34 cellular contexts compared by ENCODE assay signal in genomic region chrX:118893923-118894322, GRCh38.
"Had no signal": no experiment of that assay in that cellular context is flagged by ENCODE, and none has a peak within 500 bp of the region (broad histone marks: within the 10 kb centered on the region; RNA-seq: fewer than 3 reads in every experiment).

No MANE protein-coding gene starts in this region.

- H3K4me3 ChIP-seq: adrenal gland, ascending aorta, body of pancreas, breast epithelium, cardiac muscle cell had no signal

- ATAC-seq: activated naive CD4-positive, alpha-beta T cell treated with anti-CD3 and anti-CD28 coated beads, Interleukin-2, amount 50 U/mL, for 72 hours; activated naive CD8-positive, alpha-beta T cell treated with anti-CD3 and anti-CD28 coated beads, Interleukin-2, amount 50 U/mL, for 24 hours; activated T-cell treated with anti-CD3 and anti-CD28 coated beads, Interleukin-2, amount 50 U/mL, for 4 hours; activated T-cell treated with anti-CD3 and anti-CD28 coated beads, Interleukin-2, amount 50 U/mL, for 72 hours; activated T-helper 17 cell treated with anti-CD3 and anti-CD28 coated beads, Interleukin-2, amount 50 U/mL, for 72 hours; body of pancreas had no signal

- H3K27ac ChIP-seq: adrenal gland, ascending aorta, body of pancreas, brain microvascular endothelial cell, breast epithelium, cardiac muscle cell had no signal

- DNase-seq: activated effector memory CD4-positive, alpha-beta T cell treated with anti-CD3 and anti-CD28 coated beads, Interleukin-2, amount 50 U/mL, for 16 hours; activated effector memory CD4-positive, alpha-beta T cell treated with Interleukin-2 at 50 U/mL for 16 hours; activated gamma-delta T cell; activated gamma-delta T cell treated with Interleukin-2 at 50 U/mL for 16 hours; activated naive CD4-positive, alpha-beta T cell; activated naive CD4-positive, alpha-beta T cell treated with anti-CD3 and anti-CD28 coated beads for 36 hours; activated naive CD4-positive, alpha-beta T cell treated with anti-CD3 and anti-CD28 coated beads, Interleukin-2, amount 10 ng/mL, durations not matched to agents 7 days and 5 days; activated naive CD4-positive, alpha-beta T cell treated with anti-CD3 and anti-CD28 coated beads, Interleukin-2, amount 50 U/mL, for 16 hours; activated naive CD4-positive, alpha-beta T cell treated with Interleukin-2 at 50 U/mL for 16 hours; activated naive CD8-positive, alpha-beta T cell treated with anti-CD3 and anti-CD28 coated beads for 36 hours; activated naive CD8-positive, alpha-beta T cell treated with anti-CD3 and anti-CD28 coated beads, Interleukin-2, amount 10 ng/mL, durations not matched to agents 7 days and 5 days; activated naive CD8-positive, alpha-beta T cell treated with anti-CD3 and anti-CD28 coated beads, Interleukin-2, amount 50 U/mL, for 24 hours; activated T-cell treated with anti-CD3 and anti-CD28 coated beads, Interleukin-2, amount 50 U/mL, for 1 hour; activated T-cell treated with anti-CD3 and anti-CD28 coated beads, Interleukin-2, amount 50 U/mL, for 24 hours; activated T-cell treated with anti-CD3 and anti-CD28 coated beads, Interleukin-2, amount 50 U/mL, for 4 hours; activated T-cell treated with anti-CD3 and anti-CD28 coated beads, Interleukin-2, amount 50 U/mL, for 48 hours; activated T-cell treated with anti-CD3 and anti-CD28 coated beads, Interleukin-2, amount 50 U/mL, for 72 hours; adrenal gland; amniotic stem cell; amygdala; anterior cingulate cortex; aorta; body of pancreas; brain microvascular endothelial cell; caudate nucleus; central memory CD4-positive, alpha-beta T cell; cerebellar nuclear complex had no signal

- H3K36me3 ChIP-seq: adrenal gland, ascending aorta, brain microvascular endothelial cell, breast epithelium, cardiac muscle cell had no signal

- H3K9me3 ChIP-seq: adrenal gland, ascending aorta, body of pancreas had no signal

- H3K27me3 ChIP-seq: adrenal gland, ascending aorta, body of pancreas, brain microvascular endothelial cell, breast epithelium, cardiac muscle cell had no signal

- FAIRE-seq: astrocyte, bronchial epithelial cell had no signal

- H3K4me1 ChIP-seq: adrenal gland, ascending aorta, body of pancreas, breast epithelium had no signal
